Comparison of ENCODE assay signal across 15 cellular contexts in genomic region chr10:49281461-49281860, GRCh38. TPM values are rescaled to one million over a fixed set of nuclear protein-coding genes. Genes with fewer than 3 reads are reported as not detected.
DNase-seq lines count a peak whose midpoint lies in the region; ATAC-seq, FAIRE-seq and TF ChIP-seq lines count a peak whose summit lies in the region.
"Had no signal": no experiment of that assay in that cellular context is flagged by ENCODE, and none has a peak within 500 bp of the region (broad histone marks: within the 10 kb centered on the region; RNA-seq: fewer than 3 reads in every experiment).

No MANE protein-coding gene starts in this region.

- POLR2A ChIA-PET in GM12878 (lab: Charles Lee): no interaction called here

- TF ChIP-seq POLR2A in GM12878 (IDR thresholded peaks at IDR 0.05; ENCODE audit: low read depth, low read length) (no peak), uterus (IDR thresholded peaks at IDR 0.05) (no peak)

- peaks cover 15% of the 10 kb centered on the region for H3F3A ChIP-seq in neural progenitor cell (ENCODE audit: low read depth)

- no peak for FAIRE-seq in GM12878 (lab: Jason Lieb, UNC)
- FAIRE-seq: astrocyte had no signal

- no peak overlapping the region for H3K27ac Mint-ChIP-seq in neural progenitor cell
- H3K27ac Mint-ChIP-seq: stimulated activated naive B cell treated with anti-CD40 and anti-IgM and Interleukin-4, amounts not matched to agents 10 μg/mL and 1 μg/mL and 100 μg/mL, for 72 hours; T-helper 2 cell treated with Interferon-gamma antibody and Interleukin-4, amounts not matched to agents 5 μg/mL and 100 μg/mL, for 36 hours had no signal

- WGBS in GM12878 (ENCODE audit: insufficient coverage, insufficient replicate concordance, low lambda C conversion rate, missing lambda C conversion rate): 48% methylated on average over 13 of the region's 13 CpGs

- TF ChIP-seq CTCF in DND-41 (IDR thresholded peaks at IDR 0.05; ENCODE audit: borderline replicate concordance, extremely low read depth, low read length, poor library complexity, severe bottlenecking) (peak; percentile 54), GM12878 (IDR thresholded peaks at IDR 0.05 in 2 of 3, conservative IDR thresholded peaks at IDR 0.05 in 1 of 3; ENCODE audit: control insufficient read depth in 2 of 3, extremely low read depth in 1 of 3, insufficient read depth in 1 of 3, low read depth in 3 of 3, low read length in 3 of 3) (peak in 2 of 3 experiments; percentile 40 to 42; a peak in 3 of 6 replicates), neural progenitor cell (IDR thresholded peaks at IDR 0.05) (peak; percentile 78), uterus (IDR thresholded peaks at IDR 0.05) (no peak)

- no peak for TF ChIP-seq EP300 in GM12878 (IDR thresholded peaks at IDR 0.05; ENCODE audit: borderline replicate concordance in 1 of 2, control insufficient read depth in 1 of 2, low read depth in 2 of 2, low read length in 2 of 2)

- BruUV-seq in GM12878 (replicated peaks; lab: Mats Ljungman, UMichigan): no TSS peak

- DNase-seq in DND-41: no peak
- DNase-seq in H7: peak; percentile 88
- DNase-seq in GM12878 (ENCODE audit: low read depth, low spot score): no peak
- DNase-seq in neural progenitor cell (ENCODE audit: low spot score): peak; percentile 48
- no peak for DNase-seq in COLO668 (lab: John Stamatoyannopoulos, UW; ENCODE audit: unreplicated experiment)
- no peak for DNase-seq in activated effector memory CD4-positive, alpha-beta T cell treated with Interleukin-2 at 50 U/mL for 16 hours
- DNase-seq in NCI-H2227 (lab: John Stamatoyannopoulos, UW; ENCODE audit: unreplicated experiment): no peak
- DNase-seq in uterus: no peak
- DNase-seq: NCI-H1694 treated with DMSO at 0.1 percent for 48 hours; stimulated activated naive B cell treated with anti-CD40 and anti-IgM and Interleukin-4, amounts not matched to agents 10 μg/mL and 1 μg/mL and 100 μg/mL, for 72 hours had no signal

- no peak overlapping the region for H3K4me3 Mint-ChIP-seq in neural progenitor cell
- H3K4me3 Mint-ChIP-seq: stimulated activated naive B cell treated with anti-CD40 and anti-IgM and Interleukin-4, amounts not matched to agents 10 μg/mL and 1 μg/mL and 100 μg/mL, for 72 hours; T-helper 2 cell treated with Interferon-gamma antibody and Interleukin-4, amounts not matched to agents 5 μg/mL and 100 μg/mL, for 36 hours had no signal

- H3K4me3 ChIP-seq in DND-41 (ENCODE audit: low read depth in 1 of 2, low read length in 2 of 2) (no peak overlapping the region), H7 (ENCODE audit: insufficient read depth, low read depth, low read length) (no peak overlapping the region), GM12878 (no peak overlapping the region), neural progenitor cell (no peak overlapping the region), uterus (no peak overlapping the region)

- H4K20me1 ChIP-seq in DND-41 (ENCODE audit: insufficient read depth, low read length): no peaks in the 10 kb centered on the region
- H4K20me1 ChIP-seq in GM12878 (ENCODE audit: control insufficient read depth, insufficient read depth): no peaks in the 10 kb centered on the region
- H4K20me1 ChIP-seq in neural progenitor cell (ENCODE audit: low read depth): peaks cover 8% of the 10 kb centered on the region

- 0 out of 2 replicates have a peak, but pooled peaks have one; percentile 9 for TF ChIP-seq RAD21 in GM12878 (IDR thresholded peaks at IDR 0.05; ENCODE audit: insufficient read depth, low read depth, low read length)

- CTCF ChIA-PET in GM12878 (lab: Yijun Ruan, JAX): no interaction called here

- H3K27me3 Mint-ChIP-seq in neural progenitor cell (ENCODE audit: insufficient read depth, low read depth): no peaks in the 10 kb centered on the region

- in situ Hi-C loops in GM12878 (cut with MboI): no loop called here

- H3K79me2 ChIP-seq in DND-41 (ENCODE audit: insufficient read depth, low read length) (no peaks in the 10 kb centered on the region), GM12878 (ENCODE audit: control insufficient read depth, insufficient read depth, low read length) (no peaks in the 10 kb centered on the region), neural progenitor cell (ENCODE audit: low read depth) (no peaks in the 10 kb centered on the region)

- H3K4me2 ChIP-seq in DND-41 (ENCODE audit: insufficient read depth, low read length) (no peak overlapping the region), GM12878 (ENCODE audit: control insufficient read depth, insufficient read depth) (no peak overlapping the region), neural progenitor cell (no peak overlapping the region)

- H3K36me3 ChIP-seq in DND-41 (ENCODE audit: insufficient read depth, low read length): no peaks in the 10 kb centered on the region
- H3K36me3 ChIP-seq in H7 (replicated peaks; ENCODE audit: control insufficient read depth, insufficient read depth, low read length): no peaks in the 10 kb centered on the region
- no peaks in the 10 kb centered on the region for H3K36me3 ChIP-seq in GM12878 (ENCODE audit: control insufficient read depth in 2 of 2, insufficient read depth in 2 of 2, low read length in 1 of 2)
- H3K36me3 ChIP-seq in neural progenitor cell: no peaks in the 10 kb centered on the region
- no peaks in the 10 kb centered on the region for H3K36me3 ChIP-seq in uterus

- H3K4me1 ChIP-seq in DND-41 (ENCODE audit: insufficient read depth, low read length) (no peaks in the 10 kb centered on the region), GM12878 (ENCODE audit: control insufficient read depth, insufficient read depth, low read length) (no peaks in the 10 kb centered on the region), neural progenitor cell (peaks cover 26% of the 10 kb centered on the region), uterus (no peaks in the 10 kb centered on the region)

- H3K9ac ChIP-seq in DND-41 (ENCODE audit: low read depth, low read length) (no peak overlapping the region), GM12878 (ENCODE audit: control insufficient read depth, insufficient read depth, low read length) (no peak overlapping the region), neural progenitor cell (no peak overlapping the region)

- no peaks in the 10 kb centered on the region for H3K9me3 ChIP-seq in DND-41 (ENCODE audit: insufficient read depth, low read length, severe bottlenecking)
- no peaks in the 10 kb centered on the region for H3K9me3 ChIP-seq in GM12878 (replicated peaks; ENCODE audit: control insufficient read depth, insufficient read depth, low read length)
- H3K9me3 ChIP-seq in neural progenitor cell (ENCODE audit: low read depth): no peaks in the 10 kb centered on the region
- no peaks in the 10 kb centered on the region for H3K9me3 ChIP-seq in uterus

- no peaks in the 10 kb centered on the region for H3K36me3 Mint-ChIP-seq in neural progenitor cell
- H3K36me3 Mint-ChIP-seq: stimulated activated naive B cell treated with anti-CD40 and anti-IgM and Interleukin-4, amounts not matched to agents 10 μg/mL and 1 μg/mL and 100 μg/mL, for 72 hours had no signal

- intact Hi-C loops in GM12878 (cut with micrococcal nuclease; ENCODE audit: unreplicated experiment) (no loop called here), uterus (cut with DNase I; ENCODE audit: low total_unique reads) (no loop called here)

- no peak for ATAC-seq in DND-41 (ENCODE audit: insufficient read depth, low read depth)
- peak; percentile 46; the same call in 1 of the 3 replicates for ATAC-seq in GM12878
- ATAC-seq: stimulated activated naive B cell treated with anti-CD40 and anti-IgM and Interleukin-4, amounts not matched to agents 10 μg/mL and 1 μg/mL and 100 μg/mL, for 72 hours had no signal

- peaks cover 16% of the 10 kb centered on the region for H3K4me1 Mint-ChIP-seq in neural progenitor cell

- RAD21 ChIA-PET in GM12878 (lab: Charles Lee; ENCODE audit: unreplicated experiment): no interaction called here

- no peaks in the 10 kb centered on the region for H3K9me3 Mint-ChIP-seq in neural progenitor cell
- H3K9me3 Mint-ChIP-seq: T-helper 2 cell treated with Interferon-gamma antibody and Interleukin-4, amounts not matched to agents 5 μg/mL and 100 μg/mL, for 36 hours had no signal

- H2AFZ ChIP-seq in DND-41 (ENCODE audit: low read depth, low read length) (no peak overlapping the region), GM12878 (ENCODE audit: control insufficient read depth, low read depth, low read length) (no peak overlapping the region), neural progenitor cell (replicated peaks) (no peak overlapping the region)

- H3K27ac ChIP-seq in DND-41 (ENCODE audit: low read length) (no peak overlapping the region), GM12878 (ENCODE audit: control insufficient read depth, insufficient read depth) (no peak overlapping the region), neural progenitor cell (no peak overlapping the region), uterus (no peak overlapping the region)

- H3K27me3 ChIP-seq in DND-41 (ENCODE audit: insufficient read depth, low read length, poor library complexity) (no peaks in the 10 kb centered on the region), H7 (ENCODE audit: control insufficient read depth, insufficient read depth, low read length) (no peaks in the 10 kb centered on the region), GM12878 (replicated peaks in 1 of 2; ENCODE audit: control insufficient read depth in 2 of 2, insufficient read depth in 2 of 2, low read length in 1 of 2) (no peaks in the 10 kb centered on the region; a peak in 2 of 4 replicates), neural progenitor cell (no peaks in the 10 kb centered on the region), uterus (no peaks in the 10 kb centered on the region)

- SMC1A ChIA-PET in GM12878 (lab: Charles Lee; ENCODE audit: uncharacterized antibody, unreplicated experiment): interaction anchor here (0.9 to 1.4 kb wide), 2 partner anchors 15 to 126 kb away, joined by 3 read pairs; no protein-coding TSS in a partner anchor

TF ChIP-seq in GM12878, 131 proteins besides CTCF, POLR2A, EP300 and RAD21 (continues in another document):
- TF ChIP-seq ZSCAN29 (IDR thresholded peaks at IDR 0.05): no peak

RNA-seq across cellular contexts. Expression of gene C10orf71, which starts 17.5 kb away (rescaled TPM):
- total RNA-seq in H7 (2014; rRNA removed; shearing (Covaris generic)): not detected in 2 replicates
- not detected in 2 replicates for total RNA-seq in GM12878 (2013; cell fraction: nucleolus; rRNA removed)
- total RNA-seq in GM12878 (2014; rRNA removed): not detected in 2 replicates
- not detected in 2 replicates for total RNA-seq in GM12878 (2014; rRNA removed; fragmentation: Illumina TruSeq; extraction: Trizol)
- total RNA-seq in GM12878 (2021): not detected in 2 replicates
- polyA plus RNA-seq in GM12878 (2011; ENCODE audit: low read depth): not detected
- polyA plus RNA-seq in GM12878 (2011; rRNA removed): not detected in 2 replicates
- polyA plus RNA-seq in GM12878 (2011; cell fraction: cytosol; rRNA removed): not detected in 2 replicates
- polyA plus RNA-seq in GM12878 (2011; cell fraction: nucleus; rRNA removed): not detected in 2 replicates
- polyA plus RNA-seq in GM12878 (2012): not detected in 2 replicates
- not detected in 2 replicates for polyA plus RNA-seq in GM12878 (2014; fragmentation: Illumina TruSeq; extraction: Trizol)
- polyA plus RNA-seq in GM12878 (2014; fragmentation: Nextera tagmentation; extraction: Ambion mirVana): not detected
- polyA plus RNA-seq in GM12878 (2014; rRNA removed): not detected in 2 replicates
- not detected for polyA plus RNA-seq in GM12878 (2016; fragmentation: Nextera tagmentation; extraction: Ambion mirVana)
- polyA minus RNA-seq in GM12878 (2011; rRNA and poly(A)+ RNA removed): not detected in 2 replicates
- polyA minus RNA-seq in GM12878 (2011; cell fraction: cytosol; rRNA and poly(A)+ RNA removed): not detected in 2 replicates
- not detected in 2 replicates for polyA minus RNA-seq in GM12878 (2011; cell fraction: nucleus; rRNA and poly(A)+ RNA removed)
- total RNA-seq in neural progenitor cell (ENCODE audit: low replicate concordance): not detected in 2 replicates
- total RNA-seq in uterus: not detected
- total RNA-seq: astrocyte, kidney epithelial cell had no signal
- polyA plus RNA-seq: esophagus, neural cell had no signal

Comparison
In these comparisons a context has a peak if more than half of its experiments do, and no peak if none do; other contexts are left out.
1. DNase-seq: peak in H7 (single experiment) and neural progenitor cell (single experiment); none in DND-41 (single experiment), GM12878 (single experiment), COLO668 (single experiment), activated effector memory CD4-positive, alpha-beta T cell treated with Interleukin-2 at 50 U/mL for 16 hours (single experiment), NCI-H2227 (single experiment) and uterus (0 of 2).
2. CTCF ChIP-seq: peak in DND-41 (single experiment), GM12878 (2 of 3) and neural progenitor cell (single experiment); none in uterus (0 of 4).